35 cellular contexts compared by ENCODE assay signal in genomic region chr12:69231479-69231878, GRCh38.
"Had no signal": no experiment of that assay in that cellular context is flagged by ENCODE, and none has a peak within 500 bp of the region (broad histone marks: within the 10 kb centered on the region; RNA-seq: fewer than 3 reads in every experiment).

No MANE protein-coding gene starts in this region.

- H3K4me3 ChIP-seq: MG63 had no signal

- H3K27me3 ChIP-seq: MG63 had no signal

- H3K36me3 ChIP-seq: MG63 had no signal

- DNase-seq: Karpas-422, Kasumi-1, MG63, MM.1S, MV-4-11, NCI-H1048, NCI-H1092, NCI-H1092 treated with DMSO at 0.1 percent for 48 hours, NCI-H1105, NCI-H1105 treated with DMSO at 0.1 percent for 48 hours, NCI-H1417, NCI-H1417 treated with DMSO at 0.1 percent for 48 hours, NCI-H1436, NCI-H1436 treated with DMSO at 0.1 percent for 48 hours, NCI-H146, NCI-H1694, NCI-H1694 treated with DMSO at 0.1 percent for 48 hours, NCI-H187, NCI-H187 treated with DMSO at 0.1 percent for 48 hours, NCI-H1930, NCI-H2029, NCI-H2029 treated with DMSO at 0.1 percent for 48 hours, NCI-H2081, NCI-H2081 treated with DMSO at 0.1 percent for 48 hours, NCI-H2107, NCI-H2171, NCI-H2171 treated with DMSO at 0.1 percent for 48 hours, NCI-H2227 treated with DMSO at 0.1 percent for 48 hours, NCI-H226, NCI-H345, NCI-H446, NCI-H446 treated with DMSO at 0.1 percent for 48 hours, NCI-H510A, NCI-H510A treated with DMSO at 0.1 percent for 48 hours, NCI-H524 had no signal
